In the genomic region with DNA sequence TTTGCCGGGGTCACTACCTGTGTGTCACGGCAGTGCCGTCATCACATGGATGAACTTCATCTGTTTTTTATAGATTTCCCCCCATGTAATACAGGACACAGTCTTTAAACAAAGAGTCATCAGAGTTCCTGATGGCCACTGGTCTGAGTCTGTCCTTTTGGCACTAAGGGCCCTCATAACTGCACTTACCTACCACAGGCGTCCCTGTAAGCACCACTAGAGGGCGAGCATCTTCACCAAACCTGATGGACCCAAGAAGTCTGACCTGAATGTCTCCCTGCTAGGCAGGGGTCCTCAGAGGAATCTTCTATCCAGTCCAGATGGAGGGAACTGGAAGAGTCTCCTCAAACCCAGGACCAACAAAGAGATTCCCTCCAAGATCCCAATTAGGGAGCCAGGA, we compare ENCODE assay signal across 16 cellular contexts. TPM values are rescaled to one million over a fixed set of nuclear protein-coding genes. Genes with fewer than 3 reads are reported as not detected.
DNase-seq lines count a peak whose midpoint lies in the region; ATAC-seq, FAIRE-seq and TF ChIP-seq lines count a peak whose summit lies in the region.
"Not testable (repeated sequence)": the region's sequence is repeated elsewhere in the genome, so short reads cannot be mapped to it uniquely, and the experiment has no call there.
"Had no signal": no experiment of that assay in that cellular context is flagged by ENCODE, and none has a peak within 500 bp of the region (broad histone marks: within the 10 kb centered on the region; RNA-seq: fewer than 3 reads in every experiment).

No MANE protein-coding gene starts in this region.

- not testable (repeated sequence) for H3K4me3 ChIP-seq in Karpas-422 (ENCODE audit: low read length); Panc1 (ENCODE audit: low read depth in 2 of 2, low read length in 2 of 2); upper lobe of right lung

- H3K4me1 ChIP-seq in Karpas-422 (ENCODE audit: low read length); Panc1 (ENCODE audit: control insufficient read depth, insufficient read depth, low read length); upper lobe of right lung: not testable (repeated sequence)

- not testable (repeated sequence) for H2AFZ ChIP-seq in Karpas-422 (ENCODE audit: low read length)

- DNase-seq in ELF-1 (ENCODE audit: low read depth, low spot score) (peak; percentile 2), Karpas-422 (peak; percentile 28)
- not testable (repeated sequence) for DNase-seq in GM12892 (ENCODE audit: insufficient read length); Panc1 (ENCODE audit: low read depth, low spot score); left lobe of liver (ENCODE audit: low spot score); upper lobe of right lung

- not testable (repeated sequence) for H3K27ac ChIP-seq in Karpas-422 (ENCODE audit: low read length); Panc1 (ENCODE audit: low read length); upper lobe of right lung

- H3K36me3 ChIP-seq in Karpas-422 (ENCODE audit: insufficient read depth, low read length); Panc1 (ENCODE audit: control insufficient read depth, insufficient read depth, low read length); upper lobe of right lung: not testable (repeated sequence)

- in situ Hi-C loops in Panc1 (cut with HindIII; ENCODE audit: low pct_unique_long_range_greater_than_20kb, low sequenced_read_pairs), result not testable (repeated sequence)

- peak; percentile 40 for FAIRE-seq in GM12892 (lab: Jason Lieb, UNC)

- not testable (repeated sequence) for H3K79me2 ChIP-seq in Karpas-422 (ENCODE audit: low read length)

- BruUV-seq in Panc1 (replicated peaks; lab: Mats Ljungman, UMichigan), result not testable (repeated sequence)

- not testable (repeated sequence) for H3K9me3 ChIP-seq in Karpas-422 (ENCODE audit: low read length); Panc1 (ENCODE audit: control insufficient read depth, insufficient read depth, low read depth, low read length); upper lobe of right lung

- H3K9me2 ChIP-seq in Karpas-422 (replicated peaks; ENCODE audit: insufficient read depth, low read length), result not testable (repeated sequence)

- CTCF ChIA-PET in Panc1 (lab: Charles Lee), result not testable (repeated sequence)

- ATAC-seq in Panc1 (peak; percentile 69; the same call in 1 of the 2 replicates), SK-N-SH treated with all-trans-retinoic acid at 6 μM for 48 hours (peak; percentile 57), left lobe of liver (peak; percentile 91), upper lobe of right lung (peak; percentile 54)

- H3K4me2 ChIP-seq in Karpas-422 (ENCODE audit: low read depth, low read length, poor library complexity, severe bottlenecking), result not testable (repeated sequence)

- POLR2A ChIA-PET in Panc1 (lab: Charles Lee), result not testable (repeated sequence)

- H3K9ac ChIP-seq in Karpas-422 (ENCODE audit: low read length), result not testable (repeated sequence)

- TF ChIP-seq POLR2A in GM12892 (IDR thresholded peaks at IDR 0.05; ENCODE audit: low read depth, low read length), result not testable (repeated sequence)

- not testable (repeated sequence) for H3K27me3 ChIP-seq in Karpas-422 (ENCODE audit: low read length); Panc1 (ENCODE audit: control insufficient read depth, insufficient read depth, low read length); upper lobe of right lung

- TF ChIP-seq CTCF in Panc1 (IDR thresholded peaks at IDR 0.05); upper lobe of right lung (IDR thresholded peaks at IDR 0.05): not testable (repeated sequence)

- H4K20me1 ChIP-seq in Karpas-422 (ENCODE audit: insufficient read depth, low read depth, low read length), result not testable (repeated sequence)

- intact Hi-C loops in Panc1 (cut with micrococcal nuclease; ENCODE audit: unreplicated experiment); upper lobe of right lung (cut with DNase I): not testable (repeated sequence)

RNA-seq across cellular contexts. Expression of gene PRAMEF7, which starts 8.0 kb away (rescaled TPM):
- polyA plus RNA-seq in GM12892 (2012; ENCODE audit: missing spikeins), result not detected
- total RNA-seq in Karpas-422 (2014; rRNA removed; shearing (Covaris generic); ENCODE audit: low replicate concordance), result not detected in 2 replicates
- total RNA-seq in Panc1 (2021; ENCODE audit: unreplicated experiment) (not detected), left lobe of liver (not detected), upper lobe of right lung (not detected)
- polyA plus RNA-seq in Panc1 (2012; ENCODE audit: insufficient read length), result not detected
- total RNA-seq: A673; CD4-positive, alpha-beta memory T cell; G401; GM23338; HFFc6; HT1080; IMR-90 had no signal
- polyA plus RNA-seq: AG04450; CD14-positive monocyte; CD4-positive, alpha-beta memory T cell; GM23338; IMR-90 had no signal

RNA-seq across cellular contexts. Expression of gene PRAMEF6, which starts 23.0 kb away (rescaled TPM):
- not detected for polyA plus RNA-seq in GM12892 (2012; ENCODE audit: missing spikeins)
- not detected in 2 replicates for total RNA-seq in Karpas-422 (2014; rRNA removed; shearing (Covaris generic); ENCODE audit: low replicate concordance)
- not detected for total RNA-seq in Panc1 (2021; ENCODE audit: unreplicated experiment)
- not detected for polyA plus RNA-seq in Panc1 (2012; ENCODE audit: insufficient read length)
- total RNA-seq in left lobe of liver, result not detected
- not detected for total RNA-seq in upper lobe of right lung
- total RNA-seq: A673; CD4-positive, alpha-beta memory T cell; GM23338; HFFc6; HT1080; IMR-90 had no signal
- polyA plus RNA-seq: AG04450; CD14-positive monocyte; CD4-positive, alpha-beta memory T cell; GM23338; IMR-90 had no signal

RNA-seq across cellular contexts. Expression of gene PRAMEF10, which starts 26.3 kb away (rescaled TPM):
- polyA plus RNA-seq in GM12892 (2012; ENCODE audit: missing spikeins), result not detected
- total RNA-seq in Karpas-422 (2014; rRNA removed; shearing (Covaris generic); ENCODE audit: low replicate concordance), result not detected in 2 replicates
- not detected for total RNA-seq in Panc1 (2021; ENCODE audit: unreplicated experiment)
- not detected for polyA plus RNA-seq in Panc1 (2012; ENCODE audit: insufficient read length)
- 0.30 TPM for total RNA-seq in left lobe of liver
- not detected for total RNA-seq in upper lobe of right lung
- total RNA-seq: A673; CD4-positive, alpha-beta memory T cell; G401; GM23338; HFFc6; HT1080; IMR-90 had no signal
- polyA plus RNA-seq: AG04450; CD14-positive monocyte; CD4-positive, alpha-beta memory T cell; GM23338; IMR-90 had no signal

RNA-seq across cellular contexts. Expression of gene PRAMEF4, which starts 38.4 kb away (rescaled TPM):
- polyA plus RNA-seq in GM12892 (2012; ENCODE audit: missing spikeins), result not detected
- not detected in 2 replicates for total RNA-seq in Karpas-422 (2014; rRNA removed; shearing (Covaris generic); ENCODE audit: low replicate concordance)
- total RNA-seq in Panc1 (2021; ENCODE audit: unreplicated experiment) (not detected), left lobe of liver (not detected), upper lobe of right lung (not detected)
- not detected for polyA plus RNA-seq in Panc1 (2012; ENCODE audit: insufficient read length)
- total RNA-seq: A673; CD4-positive, alpha-beta memory T cell; G401; GM23338; HFFc6; HT1080; IMR-90 had no signal
- polyA plus RNA-seq: AG04450; CD14-positive monocyte; CD4-positive, alpha-beta memory T cell; GM23338; IMR-90 had no signal
